Comparison of ENCODE assay signal across 13 cellular contexts in the genomic region with DNA sequence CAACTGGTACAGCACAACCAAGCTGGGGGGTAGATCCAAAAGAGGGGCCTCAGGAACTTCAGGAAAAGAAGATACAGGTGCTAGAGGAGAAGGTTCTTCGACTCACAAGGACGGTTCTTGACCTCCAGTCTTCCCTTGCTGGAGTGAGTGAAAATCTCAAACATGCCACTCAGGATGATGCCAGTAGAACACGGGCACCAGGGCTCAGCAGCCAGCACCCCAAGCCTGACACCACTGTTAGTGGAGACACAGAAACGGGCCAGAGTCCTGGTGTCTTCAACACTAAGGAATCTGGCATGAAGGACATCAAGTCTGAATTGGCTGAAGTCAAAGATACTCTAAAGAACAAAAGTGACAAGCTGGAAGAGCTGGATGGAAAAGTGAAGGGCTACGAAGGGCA. TPM values are rescaled to one million over a fixed set of nuclear protein-coding genes. Genes with fewer than 3 reads are reported as not detected.
A peak's percentile ranks its signal among the peaks of the same experiment; 100 is the strongest.
DNase-seq lines count a peak whose midpoint lies in the region; TF ChIP-seq lines count a peak whose summit lies in the region.
"Had no signal": no experiment of that assay in that cellular context is flagged by ENCODE, and none has a peak within 500 bp of the region (broad histone marks: within the 10 kb centered on the region; RNA-seq: fewer than 3 reads in every experiment).

No MANE protein-coding gene starts in this region.

- DNase-seq in activated naive CD4-positive, alpha-beta T cell treated with anti-CD3 and anti-CD28 coated beads, Interleukin-2, amount 10 ng/mL, durations not matched to agents 7 days and 5 days, result no peak
- no peak for DNase-seq in activated naive CD4-positive, alpha-beta T cell treated with anti-CD3 and anti-CD28 coated beads, Interleukin-2, amount 50 U/mL, for 16 hours
- no peak for DNase-seq in CD8-positive, alpha-beta memory T cell
- DNase-seq in activated T-helper 2 cell treated with anti-CD3 and anti-CD28 coated beads, Interferon-gamma antibody, Interleukin-2, Interleukin-4, amounts not matched to agents 10 μg/mL and 5 μg/mL and 100 μg/mL, durations not matched to agents 14 hours and 24 hours and 36 hours (ENCODE audit: low spot score), result no peak
- DNase-seq in neural progenitor cell (ENCODE audit: low spot score), result no peak
- no peak for DNase-seq in H4 (ENCODE audit: low spot score)
- DNase-seq in COR-L47 (lab: John Stamatoyannopoulos, UW), result no peak
- DNase-seq: BE2C, NCI-H1105 treated with DMSO at 0.1 percent for 48 hours, NCI-H187, NCI-H226, NCI-H524 treated with DMSO at 0.1 percent for 48 hours had no signal

- peaks cover 61% of the 10 kb centered on the region for H3K4me1 Mint-ChIP-seq in activated naive CD4-positive, alpha-beta T cell treated with anti-CD3 and anti-CD28 coated beads, Interleukin-2, amount 10 ng/mL, durations not matched to agents 7 days and 5 days
- H3K4me1 Mint-ChIP-seq in CD8-positive, alpha-beta memory T cell, result peaks cover 30 to 48% (median 37%) of the 10 kb centered on the region in 3 donors
- H3K4me1 Mint-ChIP-seq in activated T-helper 2 cell treated with anti-CD3 and anti-CD28 coated beads, Interferon-gamma antibody, Interleukin-2, Interleukin-4, amounts not matched to agents 10 μg/mL and 5 μg/mL and 100 μg/mL, durations not matched to agents 14 hours and 24 hours and 36 hours (ENCODE audit: low read depth), result peaks cover 42% of the 10 kb centered on the region
- peaks cover 20% of the 10 kb centered on the region for H3K4me1 Mint-ChIP-seq in neural progenitor cell

- no peaks in the 10 kb centered on the region for H3K79me2 ChIP-seq in neural progenitor cell (ENCODE audit: low read depth)

- H3K9me3 Mint-ChIP-seq in activated naive CD4-positive, alpha-beta T cell treated with anti-CD3 and anti-CD28 coated beads, Interleukin-2, amount 10 ng/mL, durations not matched to agents 7 days and 5 days, result peaks cover 31% of the 10 kb centered on the region
- H3K9me3 Mint-ChIP-seq in CD8-positive, alpha-beta memory T cell, result peaks cover 3 to 12% (median 9%) of the 10 kb centered on the region in 5 donors
- H3K9me3 Mint-ChIP-seq in activated T-helper 2 cell treated with anti-CD3 and anti-CD28 coated beads, Interferon-gamma antibody, Interleukin-2, Interleukin-4, amounts not matched to agents 10 μg/mL and 5 μg/mL and 100 μg/mL, durations not matched to agents 14 hours and 24 hours and 36 hours, result peaks cover 34% of the 10 kb centered on the region
- H3K9me3 Mint-ChIP-seq in neural progenitor cell, result peaks cover 35% of the 10 kb centered on the region

- peak overlapping the region; percentile 85 for H3K27ac Mint-ChIP-seq in activated naive CD4-positive, alpha-beta T cell treated with anti-CD3 and anti-CD28 coated beads, Interleukin-2, amount 10 ng/mL, durations not matched to agents 7 days and 5 days
- peak overlapping the region in 7 of 8 donors; percentile 17 to 88 (median 70) for H3K27ac Mint-ChIP-seq in CD8-positive, alpha-beta memory T cell
- H3K27ac Mint-ChIP-seq in activated T-helper 2 cell treated with anti-CD3 and anti-CD28 coated beads, Interferon-gamma antibody, Interleukin-2, Interleukin-4, amounts not matched to agents 10 μg/mL and 5 μg/mL and 100 μg/mL, durations not matched to agents 14 hours and 24 hours and 36 hours, result peak overlapping the region; percentile 18
- H3K27ac Mint-ChIP-seq in neural progenitor cell, result peak overlapping the region; percentile 64
- H3K27ac Mint-ChIP-seq: GM23338 had no signal

- peaks cover 14% of the 10 kb centered on the region for H3K27me3 Mint-ChIP-seq in activated naive CD4-positive, alpha-beta T cell treated with anti-CD3 and anti-CD28 coated beads, Interleukin-2, amount 10 ng/mL, durations not matched to agents 7 days and 5 days
- H3K27me3 Mint-ChIP-seq in CD8-positive, alpha-beta memory T cell, result peaks cover 0 to 5% of the 10 kb centered on the region in 2 donors
- no peaks in the 10 kb centered on the region for H3K27me3 Mint-ChIP-seq in activated T-helper 2 cell treated with anti-CD3 and anti-CD28 coated beads, Interferon-gamma antibody, Interleukin-2, Interleukin-4, amounts not matched to agents 10 μg/mL and 5 μg/mL and 100 μg/mL, durations not matched to agents 14 hours and 24 hours and 36 hours (ENCODE audit: low read depth)
- peaks cover 11% of the 10 kb centered on the region for H3K27me3 Mint-ChIP-seq in neural progenitor cell (ENCODE audit: insufficient read depth, low read depth)

- no peak overlapping the region for H3K4me2 ChIP-seq in neural progenitor cell
- H3K4me2 ChIP-seq: GM23338 had no signal

- CTCF ChIA-PET in activated naive CD4-positive, alpha-beta T cell treated with anti-CD3 and anti-CD28 coated beads, Interleukin-2, amount 10 ng/mL, durations not matched to agents 7 days and 5 days (lab: Charles Lee), result interaction anchor here (0.8 to 1.9 kb wide), 2 partner anchors 8 to 17 kb away, joined by 3 to 4 read pairs; no protein-coding TSS in a partner anchor
- CTCF ChIA-PET in CD8-positive, alpha-beta memory T cell (lab: Charles Lee), result interaction anchor here (0.7 to 1.5 kb wide), 3 partner anchors 15 to 43 kb away, joined by 3 to 4 read pairs (median 3); no protein-coding TSS in a partner anchor

- peaks cover 41% of the 10 kb centered on the region for H3K4me1 ChIP-seq in CD8-positive, alpha-beta memory T cell (ENCODE audit: insufficient read depth, low read length)
- peaks cover 17% of the 10 kb centered on the region for H3K4me1 ChIP-seq in neural progenitor cell
- H3K4me1 ChIP-seq: BE2C had no signal

- TF ChIP-seq CTCF in neural progenitor cell (IDR thresholded peaks at IDR 0.05), result no peak

- POLR2A ChIA-PET in CD8-positive, alpha-beta memory T cell (lab: Charles Lee), result no interaction called here

- H3K27ac ChIP-seq in CD8-positive, alpha-beta memory T cell (ENCODE audit: low read depth, low read length), result no peak overlapping the region
- no peak overlapping the region for H3K27ac ChIP-seq in neural progenitor cell

- H3K36me3 ChIP-seq in CD8-positive, alpha-beta memory T cell (ENCODE audit: insufficient read depth, low read length), result no peaks in the 10 kb centered on the region
- H3K36me3 ChIP-seq in neural progenitor cell, result no peaks in the 10 kb centered on the region
- H3K36me3 ChIP-seq: BE2C had no signal

- intact Hi-C loops in activated T-helper 2 cell treated with anti-CD3 and anti-CD28 coated beads, Interferon-gamma antibody, Interleukin-2, Interleukin-4, amounts not matched to agents 10 μg/mL and 5 μg/mL and 100 μg/mL, durations not matched to agents 14 hours and 24 hours and 36 hours (cut with micrococcal nuclease), result no loop called here

- no peak overlapping the region for H3K4me3 ChIP-seq in CD8-positive, alpha-beta memory T cell (ENCODE audit: low read length)
- H3K4me3 ChIP-seq in neural progenitor cell, result no peak overlapping the region
- H3K4me3 ChIP-seq: GM23338 had no signal

- H3K36me3 Mint-ChIP-seq in activated naive CD4-positive, alpha-beta T cell treated with anti-CD3 and anti-CD28 coated beads, Interleukin-2, amount 10 ng/mL, durations not matched to agents 7 days and 5 days, result peaks cover 29% of the 10 kb centered on the region
- H3K36me3 Mint-ChIP-seq in CD8-positive, alpha-beta memory T cell, result peaks cover 0 to 20% (median 0%) of the 10 kb centered on the region in 3 donors
- H3K36me3 Mint-ChIP-seq in activated T-helper 2 cell treated with anti-CD3 and anti-CD28 coated beads, Interferon-gamma antibody, Interleukin-2, Interleukin-4, amounts not matched to agents 10 μg/mL and 5 μg/mL and 100 μg/mL, durations not matched to agents 14 hours and 24 hours and 36 hours (ENCODE audit: low read depth), result peaks cover 82% of the 10 kb centered on the region
- H3K36me3 Mint-ChIP-seq in neural progenitor cell, result peaks cover 5% of the 10 kb centered on the region

- H3K9ac ChIP-seq in neural progenitor cell, result no peak overlapping the region

- H3K9me3 ChIP-seq in CD8-positive, alpha-beta memory T cell (ENCODE audit: low read length), result no peaks in the 10 kb centered on the region
- H3K9me3 ChIP-seq in neural progenitor cell (ENCODE audit: low read depth), result no peaks in the 10 kb centered on the region
- H3K9me3 ChIP-seq: BE2C had no signal

- peaks cover 11% of the 10 kb centered on the region for H3F3A ChIP-seq in neural progenitor cell (ENCODE audit: low read depth)

- H3K4me3 Mint-ChIP-seq in activated naive CD4-positive, alpha-beta T cell treated with anti-CD3 and anti-CD28 coated beads, Interleukin-2, amount 10 ng/mL, durations not matched to agents 7 days and 5 days, result no peak overlapping the region
- H3K4me3 Mint-ChIP-seq in CD8-positive, alpha-beta memory T cell, result peak overlapping the region in 2 of 7 donors; percentile 15 to 66
- H3K4me3 Mint-ChIP-seq in activated T-helper 2 cell treated with anti-CD3 and anti-CD28 coated beads, Interferon-gamma antibody, Interleukin-2, Interleukin-4, amounts not matched to agents 10 μg/mL and 5 μg/mL and 100 μg/mL, durations not matched to agents 14 hours and 24 hours and 36 hours (ENCODE audit: low read depth), result no peak overlapping the region
- peak overlapping the region; percentile 30 for H3K4me3 Mint-ChIP-seq in neural progenitor cell
- H3K4me3 Mint-ChIP-seq: GM23338 had no signal

- no peak overlapping the region for H2AFZ ChIP-seq in neural progenitor cell (replicated peaks)
- H2AFZ ChIP-seq: GM23338 had no signal

- no peaks in the 10 kb centered on the region for H3K27me3 ChIP-seq in CD8-positive, alpha-beta memory T cell (ENCODE audit: insufficient read depth, low read length, poor library complexity, severe bottlenecking)
- H3K27me3 ChIP-seq in neural progenitor cell, result no peaks in the 10 kb centered on the region
- H3K27me3 ChIP-seq: BE2C had no signal

- H4K20me1 ChIP-seq in neural progenitor cell (ENCODE audit: low read depth), result no peaks in the 10 kb centered on the region

RNA-seq across cellular contexts. Expression of gene EMILIN2, which starts 43.8 kb away (rescaled TPM):
- total RNA-seq in CD8-positive, alpha-beta memory T cell, result 10 to 100 TPM; 22.7 to 27.8 TPM
- 4.5 TPM for polyA plus RNA-seq in CD8-positive, alpha-beta memory T cell
- 53.4 and 53.5 TPM in 2 replicates for total RNA-seq in activated T-helper 2 cell treated with anti-CD3 and anti-CD28 coated beads, Interferon-gamma antibody, Interleukin-2, Interleukin-4, amounts not matched to agents 10 μg/mL and 5 μg/mL and 100 μg/mL, durations not matched to agents 14 hours and 24 hours and 36 hours
- total RNA-seq in neural progenitor cell (ENCODE audit: low replicate concordance), result 2.2 and 10.7 TPM in 2 replicates
- total RNA-seq in H4 (2014; rRNA removed; shearing (Covaris generic)), result 3.0 and 3.8 TPM in 2 replicates

Comparison
In these comparisons a context has a peak if more than half of its experiments do, and no peak if none do; other contexts are left out.
1. H3K27ac Mint-ChIP-seq: peak in every context shown above with its lines; median percentile 85 in activated naive CD4-positive, alpha-beta T cell treated with anti-CD3 and anti-CD28 coated beads, Interleukin-2, amount 10 ng/mL, durations not matched to agents 7 days and 5 days; 70 in CD8-positive, alpha-beta memory T cell; 64 in neural progenitor cell; 18 in activated T-helper 2 cell treated with anti-CD3 and anti-CD28 coated beads, Interferon-gamma antibody, Interleukin-2, Interleukin-4, amounts not matched to agents 10 μg/mL and 5 μg/mL and 100 μg/mL, durations not matched to agents 14 hours and 24 hours and 36 hours.